34 cellular contexts compared by ENCODE assay signal in genomic region chr5:131997026-131997726, GRCh38. TPM values are rescaled to one million over a fixed set of nuclear protein-coding genes. Genes with fewer than 3 reads are reported as not detected.
DNase-seq lines count a peak whose midpoint lies in the region; ATAC-seq, FAIRE-seq and TF ChIP-seq lines count a peak whose summit lies in the region.
"Had no signal": no experiment of that assay in that cellular context is flagged by ENCODE, and none has a peak within 500 bp of the region (broad histone marks: within the 10 kb centered on the region; RNA-seq: fewer than 3 reads in every experiment).

No MANE protein-coding gene starts in this region.

- H3K9me3 Mint-ChIP-seq in activated T-helper 17 cell treated with anti-CD3 and anti-CD28 coated beads, Interleukin-2, amount 50 U/mL, for 72 hours, result no peaks in the 10 kb centered on the region
- H3K9me3 Mint-ChIP-seq in type B pancreatic cell, result no peaks in the 10 kb centered on the region
- H3K9me3 Mint-ChIP-seq: stimulated activated memory B cell treated with anti-CD40 and anti-IgM and Interleukin-4, amounts not matched to agents 10 μg/mL and 1 μg/mL and 100 μg/mL, for 72 hours had no signal

- FAIRE-seq in kidney (lab: Jason Lieb, UNC) (no peak), small intestine (lab: Jason Lieb, UNC) (no peak)
- FAIRE-seq: GM12892, H54, RCC 7860 had no signal

- H3K36me3 ChIP-seq in KOPT-K1 (ENCODE audit: insufficient read depth, low read length), result no peaks in the 10 kb centered on the region
- no peaks in the 10 kb centered on the region for H3K36me3 ChIP-seq in kidney (ENCODE audit: control insufficient read depth in 1 of 2, insufficient read depth in 2 of 2, low read length in 2 of 2)
- H3K36me3 ChIP-seq in small intestine (ENCODE audit: control insufficient read depth in 2 of 2, insufficient read depth in 2 of 2, low read length in 2 of 2), result no peaks in the 10 kb centered on the region
- H3K36me3 ChIP-seq: SJCRH30, suprapubic skin had no signal

- peak; percentile 21 for DNase-seq in kidney
- no peak for DNase-seq in small intestine
- DNase-seq in substantia nigra (lab: John Stamatoyannopoulos, UW), result no peak
- DNase-seq in SIG-M5 treated with dmso at 0.1 percent for 504 hours (lab: John Stamatoyannopoulos, UW; ENCODE audit: unreplicated experiment), result no peak
- DNase-seq in ACHN, result no peak
- no peak for DNase-seq in type B pancreatic cell (ENCODE audit: extremely low spot score, unreplicated experiment)
- DNase-seq: activated CD4-positive, alpha-beta T cell treated with anti-CD3 and anti-CD28 coated beads for 1 hour; activated CD8-positive, alpha-beta memory T cell treated with anti-CD3 and anti-CD28 coated beads for 24 hours; activated effector memory CD4-positive, alpha-beta T cell treated with anti-CD3 and anti-CD28 coated beads, Interleukin-2, amount 50 U/mL, for 16 hours; CD4-positive, alpha-beta memory T cell; cerebellar nuclear complex; DMS 273 treated with DMSO at 0.1 percent for 48 hours; effector CD8-positive, alpha-beta T cell; KG1; kidney glomerular epithelial cell; NCI-H1417 treated with DMSO at 0.1 percent for 48 hours; NCI-H2081 treated with DMSO at 0.1 percent for 48 hours; NCI-H226; NCI-H748 treated with DMSO at 0.1 percent for 48 hours; right cardiac atrium; SJCRH30; stimulated activated CD4-positive, alpha-beta T cell treated with anti-CD3 and anti-CD28 coated beads, Interleukin-4, amount 100 ng/mL, for 4 hours had no signal

- intact Hi-C loops in kidney (cut with DNase I), result no loop called here

- TF ChIP-seq CTCF in kidney (IDR thresholded peaks at IDR 0.05; ENCODE audit: borderline replicate concordance, extremely low read depth, insufficient read depth) (no peak), type B pancreatic cell (conservative IDR thresholded peaks at IDR 0.05) (no peak)

- H3K27me3 Mint-ChIP-seq in activated T-helper 17 cell treated with anti-CD3 and anti-CD28 coated beads, Interleukin-2, amount 50 U/mL, for 72 hours, result no peaks in the 10 kb centered on the region
- H3K27me3 Mint-ChIP-seq in type B pancreatic cell, result peaks cover 11% of the 10 kb centered on the region
- H3K27me3 Mint-ChIP-seq: CD4-positive, alpha-beta memory T cell had no signal

- peak overlapping the region; percentile 23 for H3K27ac Mint-ChIP-seq in activated T-helper 17 cell treated with anti-CD3 and anti-CD28 coated beads, Interleukin-2, amount 50 U/mL, for 72 hours
- no peak overlapping the region for H3K27ac Mint-ChIP-seq in type B pancreatic cell
- H3K27ac Mint-ChIP-seq: stimulated activated memory B cell treated with anti-CD40 and anti-IgM and Interleukin-4, amounts not matched to agents 10 μg/mL and 1 μg/mL and 100 μg/mL, for 72 hours had no signal

- WGBS in small intestine, 3 donors, result 64 to 87% (median 85%) methylated on average over 5 of the region's 5 CpGs

- in situ Hi-C loops in ACHN (cut with HindIII; ENCODE audit: low pct_ligation_motif_present, low pct_unique_long_range_greater_than_20kb, low sequenced_read_pairs), result no loop called here

- H3K9ac ChIP-seq in kidney (ENCODE audit: low read length in 2 of 2), result no peak overlapping the region
- H3K9ac ChIP-seq: parathyroid adenoma had no signal

- peak overlapping the region; percentile 67 for H3K27ac ChIP-seq in KOPT-K1 (ENCODE audit: low read depth, low read length, poor library complexity, severe bottlenecking)
- no peak overlapping the region for H3K27ac ChIP-seq in kidney (ENCODE audit: low read depth in 2 of 2, low read length in 2 of 2)
- peak overlapping the region; percentile 2 to 39 for H3K27ac ChIP-seq in small intestine (ENCODE audit: low read depth in 1 of 2, low read length in 1 of 2)
- H3K27ac ChIP-seq in substantia nigra (ENCODE audit: low read depth, low read length, poor library complexity, severe bottlenecking), result no peak overlapping the region
- H3K27ac ChIP-seq: parathyroid adenoma, SJCRH30, suprapubic skin had no signal

- H3K9me3 ChIP-seq in KOPT-K1 (ENCODE audit: insufficient read depth, low read length, poor library complexity, severe bottlenecking) (no peaks in the 10 kb centered on the region), kidney (ENCODE audit: control insufficient read depth in 1 of 2, low read length in 2 of 2) (no peaks in the 10 kb centered on the region), small intestine (ENCODE audit: control insufficient read depth, low read depth) (no peaks in the 10 kb centered on the region)
- H3K9me3 ChIP-seq: SJCRH30, suprapubic skin had no signal

- H3K4me3 Mint-ChIP-seq in activated T-helper 17 cell treated with anti-CD3 and anti-CD28 coated beads, Interleukin-2, amount 50 U/mL, for 72 hours, result no peak overlapping the region
- no peak overlapping the region for H3K4me3 Mint-ChIP-seq in type B pancreatic cell
- H3K4me3 Mint-ChIP-seq: stimulated activated memory B cell treated with anti-CD40 and anti-IgM and Interleukin-4, amounts not matched to agents 10 μg/mL and 1 μg/mL and 100 μg/mL, for 72 hours had no signal

- H3K4me1 Mint-ChIP-seq in activated T-helper 17 cell treated with anti-CD3 and anti-CD28 coated beads, Interleukin-2, amount 50 U/mL, for 72 hours, result peaks cover 40% of the 10 kb centered on the region
- peaks cover 4% of the 10 kb centered on the region for H3K4me1 Mint-ChIP-seq in type B pancreatic cell (ENCODE audit: unreplicated experiment)
- H3K4me1 Mint-ChIP-seq: stimulated activated memory B cell treated with anti-CD40 and anti-IgM and Interleukin-4, amounts not matched to agents 10 μg/mL and 1 μg/mL and 100 μg/mL, for 72 hours had no signal

- no peak overlapping the region for H3K4me3 ChIP-seq in kidney (ENCODE audit: low read length in 2 of 2)
- H3K4me3 ChIP-seq in small intestine (ENCODE audit: low read depth in 1 of 2, low read length in 2 of 2), result no peak overlapping the region
- H3K4me3 ChIP-seq: SJCRH30, suprapubic skin had no signal

- no peak for ATAC-seq in activated T-helper 17 cell treated with anti-CD3 and anti-CD28 coated beads, Interleukin-2, amount 50 U/mL, for 72 hours (replicated peaks)
- ATAC-seq: stimulated activated memory B cell treated with anti-CD40 and anti-IgM and Interleukin-4, amounts not matched to agents 10 μg/mL and 1 μg/mL and 100 μg/mL, for 72 hours had no signal

- H3K4me1 ChIP-seq in kidney (ENCODE audit: control insufficient read depth in 1 of 2, insufficient read depth in 1 of 2, low read depth in 1 of 2, low read length in 2 of 2) (no peaks in the 10 kb centered on the region), small intestine (ENCODE audit: control insufficient read depth in 2 of 2, insufficient read depth in 1 of 2, low read depth in 1 of 2, low read length in 1 of 2) (peaks cover 14 to 41% of the 10 kb centered on the region in 2 donors)
- H3K4me1 ChIP-seq: suprapubic skin had no signal

- no peaks in the 10 kb centered on the region for H3K36me3 Mint-ChIP-seq in activated T-helper 17 cell treated with anti-CD3 and anti-CD28 coated beads, Interleukin-2, amount 50 U/mL, for 72 hours (ENCODE audit: low read depth)
- H3K36me3 Mint-ChIP-seq in type B pancreatic cell, result no peaks in the 10 kb centered on the region
- H3K36me3 Mint-ChIP-seq: CD4-positive, alpha-beta memory T cell; stimulated activated memory B cell treated with anti-CD40 and anti-IgM and Interleukin-4, amounts not matched to agents 10 μg/mL and 1 μg/mL and 100 μg/mL, for 72 hours had no signal

- no peaks in the 10 kb centered on the region for H3K27me3 ChIP-seq in small intestine (ENCODE audit: control insufficient read depth in 2 of 2, insufficient read depth in 2 of 2, low read length in 2 of 2)
- H3K27me3 ChIP-seq: SJCRH30, suprapubic skin had no signal

RNA-seq across cellular contexts. Expression of gene ACSL6, which starts 14.3 kb away (rescaled TPM):
- 1 to 10 TPM; 1.4 to 6.7 TPM for total RNA-seq in activated T-helper 17 cell treated with anti-CD3 and anti-CD28 coated beads, Interleukin-2, amount 50 U/mL, for 72 hours
- total RNA-seq in kidney (1.4 TPM), type B pancreatic cell (ENCODE audit: low replicate concordance) (0.97 and 2.8 TPM in 2 replicates)
- polyA plus RNA-seq in kidney (ENCODE audit: insufficient read depth, low read depth, low replicate concordance) (2.1 TPM), small intestine (1 to 10 TPM in 2 of 3 donors, under 1 TPM in 1; 0.89 to 4.9 (median 3.5) TPM)
- total RNA-seq: HT-29, SJCRH30 had no signal

RNA-seq across cellular contexts. Expression of gene MEIKIN, which starts 51.7 kb away (rescaled TPM):
- total RNA-seq in activated T-helper 17 cell treated with anti-CD3 and anti-CD28 coated beads, Interleukin-2, amount 50 U/mL, for 72 hours, result not detected
- total RNA-seq in kidney, result 0.63 TPM
- polyA plus RNA-seq in kidney (ENCODE audit: insufficient read depth, low read depth, low replicate concordance), result not detected
- polyA plus RNA-seq in small intestine, result 1 to 10 TPM in 1 of 3 donors, not detected in 2; 3.8 TPM
- total RNA-seq in type B pancreatic cell (ENCODE audit: low replicate concordance), result not detected in 2 replicates
- total RNA-seq: fibroblast of villous mesenchyme, HT-29, lung microvascular endothelial cell, SJCRH30, suprapubic skin had no signal
- polyA plus RNA-seq: CD4-positive, alpha-beta memory T cell; neural cell had no signal

Comparison
In these comparisons a context has a peak if more than half of its experiments do, and no peak if none do; other contexts are left out.
1. H3K27ac ChIP-seq: peak in KOPT-K1 (single experiment) and small intestine (2 of 2); none in kidney (0 of 2) and substantia nigra (single experiment).